In genomic region chr6:84821314-84821713, GRCh38 we compare ENCODE assay signal across 1 cellular context. TPM values are rescaled to one million over a fixed set of nuclear protein-coding genes. Genes with fewer than 3 reads are reported as not detected.
"Had no signal": no experiment of that assay in that cellular context is flagged by ENCODE, and none has a peak within 500 bp of the region (broad histone marks: within the 10 kb centered on the region; RNA-seq: fewer than 3 reads in every experiment).

No MANE protein-coding gene starts in this region.

RNA-seq across cellular contexts. Expression of gene TBX18, which starts 56.9 kb away (rescaled TPM):
- total RNA-seq: M059J had no signal
